In genomic region chr5:14506661-14507060, GRCh38 we compare ENCODE assay signal across 22 cellular contexts.
"Had no signal": no experiment of that assay in that cellular context is flagged by ENCODE, and none has a peak within 500 bp of the region (broad histone marks: within the 10 kb centered on the region; RNA-seq: fewer than 3 reads in every experiment).

No MANE protein-coding gene starts in this region.

- H3K27me3 ChIP-seq: colonic mucosa, gastrocnemius medialis, heart right ventricle, pancreas, suprapubic skin, thyroid gland, uterus had no signal

- H3K4me3 ChIP-seq: colonic mucosa, gastrocnemius medialis, heart right ventricle, mucosa of descending colon, pancreas, suprapubic skin, thyroid gland, uterus had no signal

- DNase-seq: colonic mucosa; effector CD4-positive, alpha-beta T cell; endodermal cell; gastrocnemius medialis; heart right ventricle; hypothalamus; islet precursor cell; mammary epithelial cell; mucosa of descending colon; naive thymus-derived CD8-positive, alpha-beta T cell; right cardiac atrium; small intestine; stimulated activated CD4-positive, alpha-beta T cell treated with anti-CD3 and anti-CD28 coated beads, Interleukin-12 subunit alpha, Interleukin-12 subunit beta, amount 100 ng/mL, for 4 hours; stimulated activated CD4-positive, alpha-beta T cell treated with anti-CD3 and anti-CD28 coated beads, Interleukin-2, amount 100 ng/mL, for 48 hours; stimulated activated naive CD8-positive, alpha-beta T cell treated with anti-CD3 and anti-CD28 coated beads, Interleukin-15, Interleukin-2, amounts not matched to agents 100 U/mL and 50 U/mL, for 24 hours; thyroid gland; uterus had no signal

- H3K36me3 Mint-ChIP-seq: naive thymus-derived CD8-positive, alpha-beta T cell had no signal

- H3K27ac ChIP-seq: colonic mucosa, gastrocnemius medialis, heart right ventricle, pancreas, suprapubic skin, thyroid gland, uterus had no signal

- H3K4me3 Mint-ChIP-seq: endodermal cell; naive thymus-derived CD8-positive, alpha-beta T cell; type B pancreatic cell had no signal

- H3K9me3 ChIP-seq: colonic mucosa, gastrocnemius medialis, heart right ventricle, mucosa of descending colon, pancreas, suprapubic skin, thyroid gland, uterus had no signal

- FAIRE-seq: pancreas, small intestine had no signal

- H3K27ac Mint-ChIP-seq: endodermal cell, progenitor cell of endocrine pancreas, type B pancreatic cell had no signal

- H3K36me3 ChIP-seq: uterus had no signal

- H3K4me1 Mint-ChIP-seq: endodermal cell; naive thymus-derived CD8-positive, alpha-beta T cell had no signal

- H3K27me3 Mint-ChIP-seq: naive thymus-derived CD8-positive, alpha-beta T cell; progenitor cell of endocrine pancreas; type B pancreatic cell had no signal

- ATAC-seq: gastrocnemius medialis; left lobe of liver; mucosa of descending colon; naive thymus-derived CD8-positive, alpha-beta T cell; pancreas; stimulated activated naive CD8-positive, alpha-beta T cell treated with anti-CD3 and anti-CD28 coated beads, Interleukin-15, Interleukin-2, amounts not matched to agents 100 U/mL and 50 U/mL, for 24 hours had no signal

- H3K9me3 Mint-ChIP-seq: endodermal cell; naive thymus-derived CD8-positive, alpha-beta T cell; type B pancreatic cell had no signal

- H3K4me1 ChIP-seq: colonic mucosa, gastrocnemius medialis, pancreas, suprapubic skin, thyroid gland, uterus had no signal
